In the genomic region with DNA sequence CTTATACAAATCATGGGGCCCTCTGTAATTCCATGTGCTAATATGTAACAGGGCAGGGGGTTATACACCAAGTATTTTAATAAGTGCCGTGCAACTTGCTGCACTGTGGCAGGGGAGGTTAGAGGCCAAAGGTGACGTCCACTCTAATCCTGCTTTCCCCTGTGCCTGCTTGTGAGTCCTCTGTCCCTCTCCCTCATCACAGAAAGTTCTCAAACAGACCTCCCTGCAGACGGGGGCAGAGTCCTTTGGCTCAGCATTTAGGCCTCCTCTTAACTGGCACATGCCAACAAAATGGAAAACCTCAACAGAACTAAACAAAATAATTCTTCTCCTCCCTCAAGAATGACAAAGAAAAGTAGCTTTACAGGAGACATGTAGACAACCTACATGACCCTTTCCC, we compare ENCODE assay signal across 23 cellular contexts. TPM values are rescaled to one million over a fixed set of nuclear protein-coding genes. Genes with fewer than 3 reads are reported as not detected.
DNase-seq lines count a peak whose midpoint lies in the region; ATAC-seq and TF ChIP-seq lines count a peak whose summit lies in the region.
"Had no signal": no experiment of that assay in that cellular context is flagged by ENCODE, and none has a peak within 500 bp of the region (broad histone marks: within the 10 kb centered on the region; RNA-seq: fewer than 3 reads in every experiment).

No MANE protein-coding gene starts in this region.

- peak overlapping the region; percentile 91 for H3K27ac ChIP-seq in WERI-Rb-1
- no peak overlapping the region for H3K27ac ChIP-seq in osteoblast (ENCODE audit: low read depth, low read length)
- H3K27ac ChIP-seq: 22Rv1, BLaER1, C4-2B, GM23248 had no signal

- no peaks in the 10 kb centered on the region for H4K20me1 ChIP-seq in osteoblast (ENCODE audit: insufficient read depth, low read length)
- H4K20me1 ChIP-seq: BLaER1 had no signal

- H3K4me3 ChIP-seq in WERI-Rb-1 (ENCODE audit: low read depth, low read length) (peak overlapping the region; percentile 98), osteoblast (ENCODE audit: insufficient read depth, low read length) (no peak overlapping the region)
- H3K4me3 ChIP-seq: BLaER1, GM12878, GM23248 had no signal

- peak; percentile 83 for ATAC-seq in left lobe of liver
- ATAC-seq: CD8-positive, alpha-beta T cell; GM12878 had no signal

- H2AFZ ChIP-seq in osteoblast (ENCODE audit: low read length), result no peak overlapping the region
- H2AFZ ChIP-seq: GM23248 had no signal

- DNase-seq in NCI-H82 (lab: John Stamatoyannopoulos, UW) (peak; percentile 73), NCI-H82 treated with DMSO at 0.1 percent for 48 hours (lab: John Stamatoyannopoulos, UW; ENCODE audit: unreplicated experiment) (no peak), WERI-Rb-1 (peak; percentile 24), left lobe of liver (ENCODE audit: low spot score) (no peak), osteoblast (ENCODE audit: insufficient read length, low spot score, missing footprints) (peak; percentile 8), NCI-H2029 (lab: John Stamatoyannopoulos, UW) (no peak)
- no peak for DNase-seq in activated CD8-positive, alpha-beta memory T cell treated with anti-CD3 and anti-CD28 coated beads, Interleukin-2, amount 50 U/mL, for 4 hours
- DNase-seq: Caco-2; CD4-positive, CD25-positive, alpha-beta regulatory T cell; CD8-positive, alpha-beta T cell; DMS 273 treated with DMSO at 0.1 percent for 48 hours; DMS79; EL; GDM1; GM23248; H7; HCEC 1CT had no signal

- H3K36me3 ChIP-seq in WERI-Rb-1 (peaks cover 69% of the 10 kb centered on the region), osteoblast (ENCODE audit: insufficient read depth, low read length) (no peaks in the 10 kb centered on the region)
- H3K36me3 ChIP-seq: BLaER1 had no signal

- no peak overlapping the region for H3K4me2 ChIP-seq in osteoblast (ENCODE audit: insufficient read depth, low read length)
- H3K4me2 ChIP-seq: BLaER1 had no signal

- H3K27me3 ChIP-seq in WERI-Rb-1 (ENCODE audit: insufficient read depth, low read depth, severe bottlenecking) (no peaks in the 10 kb centered on the region), osteoblast (ENCODE audit: insufficient read depth, low read length) (peaks cover 28% of the 10 kb centered on the region)

- H3K9me3 ChIP-seq in WERI-Rb-1 (ENCODE audit: severe bottlenecking) (no peaks in the 10 kb centered on the region), osteoblast (ENCODE audit: low read depth, low read length) (no peaks in the 10 kb centered on the region)
- H3K9me3 ChIP-seq: BLaER1, Caco-2 had no signal

- no peaks in the 10 kb centered on the region for H3K79me2 ChIP-seq in osteoblast (ENCODE audit: insufficient read depth, low read length)

- no peaks in the 10 kb centered on the region for H3K4me1 ChIP-seq in osteoblast (ENCODE audit: insufficient read depth, low read length)
- H3K4me1 ChIP-seq: Caco-2 had no signal

- TF ChIP-seq CTCF in WERI-Rb-1 (IDR thresholded peaks at IDR 0.05; ENCODE audit: low read depth, low read length), result no peak
- TF ChIP-seq CTCF in osteoblast (IDR thresholded peaks at IDR 0.05; ENCODE audit: extremely low read depth, low read depth, low read length), result no peak

RNA-seq across cellular contexts. Expression of a gene that starts 2.9 kb away (rescaled TPM):
- total RNA-seq in left lobe of liver (0.55 TPM), osteoblast (not detected in 2 replicates)
- total RNA-seq: B cell; Caco-2; CD4-positive, CD25-positive, alpha-beta regulatory T cell; CD8-positive, alpha-beta T cell; GM12878; GM23248; H1 had no signal

Comparison
In these comparisons a context has a peak if more than half of its experiments do, and no peak if none do; other contexts are left out.
1. DNase-seq: peak in NCI-H82 (single experiment), WERI-Rb-1 (single experiment) and osteoblast (single experiment); none in NCI-H82 treated with DMSO at 0.1 percent for 48 hours (single experiment), left lobe of liver (single experiment), activated CD8-positive, alpha-beta memory T cell treated with anti-CD3 and anti-CD28 coated beads, Interleukin-2, amount 50 U/mL, for 4 hours (single experiment) and NCI-H2029 (single experiment).